In the genomic region with DNA sequence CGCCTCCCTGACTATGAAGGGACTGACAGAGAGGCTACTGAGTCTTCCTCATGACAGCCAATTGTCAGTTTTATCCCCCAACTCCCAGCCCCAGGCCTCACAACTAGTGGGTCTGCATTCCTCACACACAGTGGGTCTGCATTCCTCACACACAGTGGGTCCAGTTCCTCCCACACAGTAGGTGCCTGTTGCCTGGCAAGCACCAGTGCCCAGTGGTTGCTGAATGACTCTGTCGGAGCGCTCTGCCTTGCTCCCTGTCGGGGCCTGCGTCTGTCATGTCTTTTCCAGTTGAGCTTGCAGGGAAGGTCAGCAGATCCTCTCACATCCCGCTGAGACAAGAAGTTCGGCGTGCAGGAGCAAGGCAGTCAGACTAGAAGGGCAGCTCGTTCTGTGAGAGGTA, we compare ENCODE assay signal across 8 cellular contexts.
"Had no signal": no experiment of that assay in that cellular context is flagged by ENCODE, and none has a peak within 500 bp of the region (broad histone marks: within the 10 kb centered on the region; RNA-seq: fewer than 3 reads in every experiment).

No MANE protein-coding gene starts in this region.

- H2AFZ ChIP-seq: GM23248 had no signal

- DNase-seq: GM23248, GOT3, H9, HCEC 1CT, Kasumi-1, KG1 had no signal

- H3K27ac ChIP-seq: GM23248, HL-60 had no signal

- FAIRE-seq: H54 had no signal

- H3K9ac ChIP-seq: GM23248 had no signal

- H3K4me3 ChIP-seq: GM23248 had no signal
